8 cellular contexts compared by ENCODE assay signal in genomic region chr16:89602273-89602951, GRCh38. TPM values are rescaled to one million over a fixed set of nuclear protein-coding genes. Genes with fewer than 3 reads are reported as not detected.
DNase-seq lines count a peak whose midpoint lies in the region; ATAC-seq and TF ChIP-seq lines count a peak whose summit lies in the region.

No MANE protein-coding gene starts in this region.

- no peak overlapping the region for H3K27ac ChIP-seq in vagina

- POLR2A ChIA-PET in naive thymus-derived CD8-positive, alpha-beta T cell (lab: Charles Lee): interaction anchor here (0.8 kb wide), 1 partner anchor 9 kb away, joined by 4 read pairs; no protein-coding TSS in a partner anchor

- H3K27me3 Mint-ChIP-seq in naive thymus-derived CD8-positive, alpha-beta T cell: peaks cover 0 to 4% (median 0%) of the 10 kb centered on the region in 5 donors

- H3K27ac Mint-ChIP-seq in naive thymus-derived CD8-positive, alpha-beta T cell: peak overlapping the region in 2 of 10 donors; percentile 26 to 47

- peak; percentile 82 to 90 for ATAC-seq in naive thymus-derived CD8-positive, alpha-beta T cell
- ATAC-seq in GM18511 (IDR thresholded peaks at IDR 0.05; ENCODE audit: unreplicated experiment): no peak

- no peaks in the 10 kb centered on the region for H3K36me3 Mint-ChIP-seq in naive thymus-derived CD8-positive, alpha-beta T cell

- H3K4me3 ChIP-seq in vagina: peak overlapping the region in 1 of 2 donors; percentile 21

- H3K36me3 ChIP-seq in vagina: no peaks in the 10 kb centered on the region

- H3K9me3 ChIP-seq in vagina: no peaks in the 10 kb centered on the region

- TF ChIP-seq CTCF in vagina (IDR thresholded peaks at IDR 0.05): no peak

- no peaks in the 10 kb centered on the region for H3K27me3 ChIP-seq in vagina

- intact Hi-C loops in vagina (cut with DNase I): no loop called here

- peak; percentile 36 for DNase-seq in COLO668 (lab: John Stamatoyannopoulos, UW; ENCODE audit: unreplicated experiment)
- DNase-seq in LHCN-M2 (ENCODE audit: low read depth): peak; percentile 84
- peak; percentile 53 to 55 for DNase-seq in activated CD4-positive, alpha-beta T cell treated with anti-CD3 and anti-CD28 coated beads for 24 hours (ENCODE audit: low read depth in 2 of 2)
- peak; percentile 38 for DNase-seq in central memory CD4-positive, alpha-beta T cell
- DNase-seq in naive thymus-derived CD8-positive, alpha-beta T cell: peak in 5 of 10 donors; percentile 18 to 48 (median 39)
- peak; percentile 59 for DNase-seq in stromal cell of bone marrow (ENCODE audit: low read depth)
- no peak for DNase-seq in vagina (ENCODE audit: extremely low spot score in 2 of 2)

- TF ChIP-seq POLR2A in vagina (IDR thresholded peaks at IDR 0.05): no peak

- peaks cover 7 to 18% (median 13%) of the 10 kb centered on the region in 4 donors for H3K4me1 Mint-ChIP-seq in naive thymus-derived CD8-positive, alpha-beta T cell

- peaks cover 9% of the 10 kb centered on the region for H3K4me1 ChIP-seq in vagina

- peak overlapping the region in 7 of 10 donors; percentile 19 to 50 (median 36) for H3K4me3 Mint-ChIP-seq in naive thymus-derived CD8-positive, alpha-beta T cell

- no peaks in the 10 kb centered on the region for H3K9me3 Mint-ChIP-seq in naive thymus-derived CD8-positive, alpha-beta T cell

RNA-seq across cellular contexts. Expression of gene DPEP1, which starts 11.0 kb away (rescaled TPM):
- total RNA-seq in LHCN-M2 (2014; rRNA removed) (0.46 TPM in 1 of 2 replicates, not detected in the other), vagina (not detected)
- not detected for polyA plus RNA-seq in LHCN-M2 (2012)
- not detected for total RNA-seq in naive thymus-derived CD8-positive, alpha-beta T cell
- not detected for polyA plus RNA-seq in naive thymus-derived CD8-positive, alpha-beta T cell

RNA-seq across cellular contexts. Expression of gene CPNE7, which starts 26.9 kb away (rescaled TPM):
- total RNA-seq in LHCN-M2 (2014; rRNA removed) (119 and 147 TPM in 2 replicates), vagina (4.9 TPM)
- polyA plus RNA-seq in LHCN-M2 (2012): 44.6 TPM
- total RNA-seq in naive thymus-derived CD8-positive, alpha-beta T cell: under 1 TPM in 1 of 2 experiments, not detected in 1; 0.23 TPM
- polyA plus RNA-seq in naive thymus-derived CD8-positive, alpha-beta T cell: under 1 TPM in 1 of 3 donors, not detected in 2; 0.53 TPM

RNA-seq across cellular contexts. Expression of gene RPL13, which starts 41.9 kb away (rescaled TPM):
- total RNA-seq in LHCN-M2 (2014; rRNA removed) (4,987 and 9,010 TPM in 2 replicates), vagina (8,204 TPM)
- 3,014 TPM for polyA plus RNA-seq in LHCN-M2 (2012)
- total RNA-seq in naive thymus-derived CD8-positive, alpha-beta T cell: 1,000 to 10,000 TPM; 5,034 to 5,103 TPM
- polyA plus RNA-seq in naive thymus-derived CD8-positive, alpha-beta T cell: 1,000 to 10,000 TPM; 5,034 to 7,902 (median 7,525) TPM

RNA-seq across cellular contexts. Expression of gene CHMP1A, which starts 55.1 kb away (rescaled TPM):
- total RNA-seq in LHCN-M2 (2014; rRNA removed) (97.0 and 107 TPM in 2 replicates), vagina (117 TPM)
- polyA plus RNA-seq in LHCN-M2 (2012): 84.9 TPM
- total RNA-seq in naive thymus-derived CD8-positive, alpha-beta T cell: 10 to 100 TPM; 75.3 to 75.4 TPM
- 10 to 100 TPM; 48.9 to 58.3 (median 52.7) TPM for polyA plus RNA-seq in naive thymus-derived CD8-positive, alpha-beta T cell

RNA-seq across cellular contexts. Expression of gene SPATA33, which starts 55.2 kb away (rescaled TPM):
- total RNA-seq in LHCN-M2 (2014; rRNA removed): 10.7 and 10.9 TPM in 2 replicates
- polyA plus RNA-seq in LHCN-M2 (2012): 8.7 TPM
- total RNA-seq in naive thymus-derived CD8-positive, alpha-beta T cell: 1 to 10 TPM; 6.2 to 7.7 TPM
- 1 to 10 TPM; 1.7 to 3.0 (median 2.3) TPM for polyA plus RNA-seq in naive thymus-derived CD8-positive, alpha-beta T cell
- 5.2 TPM for total RNA-seq in vagina

Comparison
In these comparisons a context has a peak if more than half of its experiments do, and no peak if none do; other contexts are left out.
1. DNase-seq: peak in COLO668 (single experiment), LHCN-M2 (single experiment), activated CD4-positive, alpha-beta T cell treated with anti-CD3 and anti-CD28 coated beads for 24 hours (2 of 2), central memory CD4-positive, alpha-beta T cell (single experiment) and stromal cell of bone marrow (single experiment); none in vagina (0 of 2).
2. RNA of gene CPNE7, which starts 26.9 kb away (total RNA-seq): 119 to 147 TPM in LHCN-M2; 4.9 TPM in vagina (single experiment) and 0.23 TPM in naive thymus-derived CD8-positive, alpha-beta T cell; every median in the first group is over 10 times any median in the second.